ENCODE assay signal across 25 cellular contexts in the genomic region with DNA sequence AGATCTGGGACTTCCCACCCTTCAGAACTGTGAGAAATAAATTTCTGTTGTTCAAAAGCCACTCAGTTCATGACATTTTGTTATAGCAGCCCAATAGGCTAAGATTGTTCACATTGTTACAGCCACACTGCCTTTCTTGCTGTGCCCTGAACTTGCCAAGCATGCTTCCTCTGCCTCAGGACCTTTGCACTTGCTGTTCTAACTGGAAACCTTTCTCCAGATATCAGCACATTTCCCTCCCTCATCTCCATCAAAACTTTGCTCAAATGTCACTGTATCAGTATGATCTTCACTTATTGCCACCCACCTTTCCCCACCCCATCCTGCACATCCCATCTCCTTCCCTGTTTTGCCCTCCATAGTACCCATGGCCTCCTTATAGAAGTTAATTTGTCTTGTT. TPM values are rescaled to one million over a fixed set of nuclear protein-coding genes. Genes with fewer than 3 reads are reported as not detected.
A peak's percentile ranks its signal among the peaks of the same experiment; 100 is the strongest.
DNase-seq lines count a peak whose midpoint lies in the region; ATAC-seq, FAIRE-seq and TF ChIP-seq lines count a peak whose summit lies in the region.
"Had no signal": no experiment of that assay in that cellular context is flagged by ENCODE, and none has a peak within 500 bp of the region (broad histone marks: within the 10 kb centered on the region; RNA-seq: fewer than 3 reads in every experiment).

No MANE protein-coding gene starts in this region.

- intact Hi-C loops in HepG2 (cut with micrococcal nuclease; ENCODE audit: unreplicated experiment): no loop called here
- intact Hi-C loops in breast epithelium (cut with DNase I; ENCODE audit: low total_unique reads): no loop called here

- H3K36me3 ChIP-seq in SJCRH30 (no peaks in the 10 kb centered on the region), HepG2 (replicated peaks in 1 of 2; ENCODE audit: control insufficient read depth in 1 of 2, insufficient read depth in 2 of 2, low read length in 2 of 2) (no peaks in the 10 kb centered on the region; a peak in 1 of 5 replicates), trophoblast cell (ENCODE audit: control insufficient read depth in 1 of 2, insufficient read depth in 2 of 2, low read length in 2 of 2) (no peaks in the 10 kb centered on the region), breast epithelium (no peaks in the 10 kb centered on the region)
- H3K36me3 ChIP-seq: BE2C had no signal

- H3K27me3 ChIP-seq in SJCRH30 (no peaks in the 10 kb centered on the region), HepG2 (ENCODE audit: control insufficient read depth in 1 of 2, insufficient read depth in 2 of 2, low read length in 2 of 2) (no peaks in the 10 kb centered on the region; a peak in 1 of 5 replicates), trophoblast cell (ENCODE audit: insufficient read depth, low read length) (no peaks in the 10 kb centered on the region), breast epithelium (no peaks in the 10 kb centered on the region)
- H3K27me3 ChIP-seq: BE2C; BLaER1 treated with 17β-estradiol and CSF1 and Interleukin-3, amounts not matched to agents 10 nM and 100 nM had no signal

- no TSS peak for BruUV-seq in HepG2 (replicated peaks; lab: Mats Ljungman, UMichigan)

- H3K4me1 ChIP-seq in SJCRH30: peaks cover 34% of the 10 kb centered on the region
- H3K4me1 ChIP-seq in HepG2 (ENCODE audit: insufficient read depth, low read length): peaks cover 41% of the 10 kb centered on the region
- no peaks in the 10 kb centered on the region for H3K4me1 ChIP-seq in trophoblast cell (ENCODE audit: control insufficient read depth in 1 of 2, insufficient read depth in 2 of 2, low read length in 2 of 2)
- H3K4me1 ChIP-seq in breast epithelium: no peaks in the 10 kb centered on the region
- H3K4me1 ChIP-seq: BLaER1 treated with 17β-estradiol and CSF1 and Interleukin-3, amounts not matched to agents 10 nM and 100 nM had no signal

- no peak for ATAC-seq in HepG2
- ATAC-seq: A549, GM12878 had no signal

- H4K8ac ChIP-seq in trophoblast cell (ENCODE audit: low read depth, low read length): no peak overlapping the region

- H3K79me1 ChIP-seq in trophoblast cell (ENCODE audit: low read length): no peaks in the 10 kb centered on the region

- CTCF ChIA-PET in HepG2 (lab: Yijun Ruan, JAX; ENCODE audit: low intra/inter-chr PET ratio, low total read pairs): no interaction called here

- peak overlapping the region; percentile 61 for H3K23ac ChIP-seq in trophoblast cell (ENCODE audit: low read length)

- H3K18ac ChIP-seq in trophoblast cell (ENCODE audit: low read length): no peak overlapping the region

- H2BK5ac ChIP-seq in trophoblast cell (ENCODE audit: low read depth, low read length, poor library complexity): no peak overlapping the region

- TF ChIP-seq POLR2A in HepG2 (IDR thresholded peaks at IDR 0.05; ENCODE audit: insufficient read depth in 1 of 2, low read depth in 2 of 2, low read length in 2 of 2): no peak
- no peak for TF ChIP-seq POLR2A in breast epithelium (IDR thresholded peaks at IDR 0.05)

- in situ Hi-C loops in HepG2 (cut with HindIII; ENCODE audit: extremely low pct_ligation_motif_present, low pct_unique_long_range_greater_than_20kb): loop anchor here (10.0 kb wide), 1 partner anchor 281 kb away; no protein-coding TSS in a partner anchor

- no peak overlapping the region for H2BK12ac ChIP-seq in trophoblast cell (ENCODE audit: low read length)

- H2AFZ ChIP-seq in HepG2 (ENCODE audit: low read length) (no peak overlapping the region), trophoblast cell (ENCODE audit: insufficient read depth, low read length, poor library complexity) (no peak overlapping the region)
- H2AFZ ChIP-seq: GM23248 had no signal

- H3K4me2 ChIP-seq in HepG2 (ENCODE audit: low read depth, low read length) (no peak overlapping the region), trophoblast cell (ENCODE audit: low read length) (no peak overlapping the region)
- H3K4me2 ChIP-seq: A549; BLaER1 treated with 17β-estradiol and CSF1 and Interleukin-3, amounts not matched to agents 10 nM and 100 nM had no signal

- no peak for DNase-seq in SJCRH30
- DNase-seq in HepG2 (ENCODE audit: low spot score): no peak
- DNase-seq in trophoblast cell: no peak
- no peak for DNase-seq in breast epithelium (ENCODE audit: low spot score in 2 of 2)
- no peak for DNase-seq in NCI-H128 (lab: John Stamatoyannopoulos, UW; ENCODE audit: unreplicated experiment)
- no peak for DNase-seq in GM10266 (ENCODE audit: extremely low spot score)
- DNase-seq in activated CD4-positive, alpha-beta T cell treated with anti-CD3 and anti-CD28 coated beads for 1 hour: no peak
- DNase-seq: 8988T; ACHN; AML-193; BE2C; Calu3; CD4-positive, alpha-beta T cell; CD8-positive, alpha-beta memory T cell; DMS53; GF-D8; GM23248; H7; HCEC 1CT had no signal

- no peak for TF ChIP-seq RAD21 in HepG2 (CRISPR knock-in tag; IDR thresholded peaks at IDR 0.05)

- H3K4me3 ChIP-seq in SJCRH30: no peak overlapping the region
- no peak overlapping the region for H3K4me3 ChIP-seq in HepG2 (replicated peaks in 1 of 3; ENCODE audit: insufficient read depth in 1 of 3, low read depth in 2 of 3, low read length in 3 of 3)
- H3K4me3 ChIP-seq in trophoblast cell (ENCODE audit: low read depth, low read length): no peak overlapping the region
- H3K4me3 ChIP-seq in breast epithelium: no peak overlapping the region
- H3K4me3 ChIP-seq: A549; BLaER1 treated with 17β-estradiol and CSF1 and Interleukin-3, amounts not matched to agents 10 nM and 100 nM; GM12878; GM23248 had no signal

- H4K12ac ChIP-seq in trophoblast cell (ENCODE audit: low read depth, low read length): no peak overlapping the region

- H2AK5ac ChIP-seq in trophoblast cell (ENCODE audit: low read length): no peak overlapping the region

- TF ChIP-seq EP300 in HepG2 (IDR thresholded peaks at IDR 0.05; ENCODE audit: low read depth in 2 of 2, low read length in 2 of 2): no peak
- no peak for TF ChIP-seq EP300 in HepG2 (CRISPR knock-in tag; IDR thresholded peaks at IDR 0.05; ENCODE audit: borderline replicate concordance)

- 0 out of 2 replicates have a peak, but pooled peaks cover 3% of the 10 kb centered on the region for H3K9me3 ChIP-seq in SJCRH30 (replicated peaks)
- H3K9me3 ChIP-seq in HepG2 (ENCODE audit: low read length): no peaks in the 10 kb centered on the region
- no peaks in the 10 kb centered on the region for H3K9me3 ChIP-seq in trophoblast cell (ENCODE audit: insufficient read depth, low read depth, low read length)
- H3K9me3 ChIP-seq in breast epithelium: no peaks in the 10 kb centered on the region
- H3K9me3 ChIP-seq: A549; BE2C; BLaER1 treated with 17β-estradiol and CSF1 and Interleukin-3, amounts not matched to agents 10 nM and 100 nM had no signal

- H2BK120ac ChIP-seq in trophoblast cell (ENCODE audit: insufficient read depth, low read length, poor library complexity): no peak overlapping the region

- H3K27ac ChIP-seq in 22Rv1: peak overlapping the region; percentile 29; the same call in 1 of the 2 replicates
- H3K27ac ChIP-seq in SJCRH30: peak overlapping the region; percentile 64
- H3K27ac ChIP-seq in HepG2 (ENCODE audit: extremely low read length, insufficient read depth, low read length): no peak overlapping the region
- H3K27ac ChIP-seq in trophoblast cell (ENCODE audit: low read depth, low read length): no peak overlapping the region
- H3K27ac ChIP-seq in breast epithelium: no peak overlapping the region
- H3K27ac ChIP-seq: A549; BLaER1 treated with 17β-estradiol and CSF1 and Interleukin-3, amounts not matched to agents 10 nM and 100 nM; GM23248 had no signal

- FAIRE-seq in HepG2 (lab: Jason Lieb, UNC): no peak
- FAIRE-seq: A549, GM12878, GM19239, H1 had no signal

- H3K79me2 ChIP-seq in HepG2 (ENCODE audit: insufficient read depth, low read length) (no peaks in the 10 kb centered on the region), trophoblast cell (ENCODE audit: control insufficient read depth, insufficient read depth, low read length, poor library complexity) (no peaks in the 10 kb centered on the region)

- no peaks in the 10 kb centered on the region for H4K20me1 ChIP-seq in HepG2 (ENCODE audit: insufficient read depth, low read length)
- H4K20me1 ChIP-seq: BLaER1 treated with 17β-estradiol and CSF1 and Interleukin-3, amounts not matched to agents 10 nM and 100 nM had no signal

- no peak overlapping the region for H4K91ac ChIP-seq in trophoblast cell (ENCODE audit: low read depth, low read length)

- no peak overlapping the region for H3K4ac ChIP-seq in trophoblast cell (ENCODE audit: low read depth, low read length)

- H3K14ac ChIP-seq in trophoblast cell (ENCODE audit: low read length): no peak overlapping the region

- TF ChIP-seq CTCF in 22Rv1 (IDR thresholded peaks at IDR 0.05) (no peak), HepG2 (CRISPR knock-in tag; IDR thresholded peaks at IDR 0.05) (no peak), breast epithelium (IDR thresholded peaks at IDR 0.05) (no peak), GM10266 (IDR thresholded peaks at IDR 0.05; ENCODE audit: control insufficient read depth, insufficient read depth, low read depth, missing control alignments) (no peak)

- H3K9ac ChIP-seq in HepG2 (ENCODE audit: insufficient read depth, low read depth, low read length): no peak overlapping the region
- no peak overlapping the region for H3K9ac ChIP-seq in trophoblast cell (ENCODE audit: low read length)
- H3K9ac ChIP-seq: BLaER1 treated with 17β-estradiol and CSF1 and Interleukin-3, amounts not matched to agents 10 nM and 100 nM; GM23248 had no signal

- POLR2A ChIA-PET in HepG2 (lab: Yijun Ruan, JAX): no interaction called here

RNA-seq across cellular contexts. Expression of gene MFSD6, which starts 32.1 kb away (rescaled TPM):
- 14.4 TPM in 2 replicates for total RNA-seq in SJCRH30 (2014; rRNA removed; shearing (Covaris generic))
- total RNA-seq in HepG2 (2016; rRNA removed; fragmentation: Illumina TruSeq; extraction: Trizol): 0.59 and 1.4 TPM in 2 replicates
- total RNA-seq in HepG2 (2016; cell fraction: cytosol; rRNA removed; fragmentation: Illumina TruSeq; extraction: Trizol; ENCODE audit: low read depth): 0.09 and 0.10 TPM in 2 replicates
- 0.77 and 1.3 TPM in 2 replicates for total RNA-seq in HepG2 (2016; cell fraction: insoluble cytoplasmic fraction; rRNA removed; fragmentation: Illumina TruSeq; extraction: Trizol)
- 0.45 and 0.59 TPM in 2 replicates for total RNA-seq in HepG2 (2016; cell fraction: membrane; rRNA removed; fragmentation: Illumina TruSeq; extraction: Trizol)
- total RNA-seq in HepG2 (2016; cell fraction: nucleus; rRNA removed; fragmentation: Illumina TruSeq; extraction: Trizol): 1.6 and 1.7 TPM in 2 replicates
- polyA plus RNA-seq in HepG2 (2011; rRNA removed): 0.71 and 0.92 TPM in 2 replicates
- polyA plus RNA-seq in HepG2 (2011; cell fraction: cytosol; rRNA removed): 0.88 and 0.89 TPM in 2 replicates
- 0.47 and 0.69 TPM in 2 replicates for polyA plus RNA-seq in HepG2 (2011; cell fraction: nucleus; rRNA removed)
- polyA plus RNA-seq in HepG2 (2012): 1.4 and 1.9 TPM in 2 replicates
- 0.06 and 0.28 TPM in 2 replicates for polyA plus RNA-seq in HepG2 (2016; cell fraction: cytosol; fragmentation: Illumina TruSeq; extraction: Trizol; ENCODE audit: low read depth)
- polyA plus RNA-seq in HepG2 (2016; cell fraction: insoluble cytoplasmic fraction; fragmentation: Illumina TruSeq; extraction: Trizol; ENCODE audit: low read depth): 0.70 and 0.86 TPM in 2 replicates
- polyA plus RNA-seq in HepG2 (2016; cell fraction: membrane; fragmentation: Illumina TruSeq; extraction: Trizol; ENCODE audit: low read depth): 0.20 and 0.27 TPM in 2 replicates
- 1.6 and 1.9 TPM in 2 replicates for polyA plus RNA-seq in HepG2 (2016; cell fraction: nucleus; fragmentation: Illumina TruSeq; extraction: Trizol; ENCODE audit: insufficient read depth, low read depth)
- polyA minus RNA-seq in HepG2 (2011; rRNA and poly(A)+ RNA removed; ENCODE audit: low replicate concordance): 0.90 and 8.2 TPM in 2 replicates
- 1.8 and 2.0 TPM in 2 replicates for polyA minus RNA-seq in HepG2 (2011; cell fraction: cytosol; rRNA and poly(A)+ RNA removed)
- polyA minus RNA-seq in HepG2 (2011; cell fraction: nucleus; rRNA and poly(A)+ RNA removed): 2.7 and 5.1 TPM in 2 replicates
- polyA plus RNA-seq in trophoblast cell (2013): 7.2 and 8.1 TPM in 2 replicates
- total RNA-seq in breast epithelium: 100 to 1,000 TPM in 1 of 3 donors, 10 to 100 TPM in 2; 52.0 to 180 (median 92.4) TPM

RNA-seq across cellular contexts. Expression of gene INPP1, which starts 32.7 kb away (rescaled TPM):
- 27.2 and 35.0 TPM in 2 replicates for total RNA-seq in SJCRH30 (2014; rRNA removed; shearing (Covaris generic))
- total RNA-seq in HepG2 (2016; rRNA removed; fragmentation: Illumina TruSeq; extraction: Trizol): 13.3 and 15.2 TPM in 2 replicates
- 6.0 and 8.5 TPM in 2 replicates for total RNA-seq in HepG2 (2016; cell fraction: cytosol; rRNA removed; fragmentation: Illumina TruSeq; extraction: Trizol; ENCODE audit: low read depth)
- 11.4 and 14.0 TPM in 2 replicates for total RNA-seq in HepG2 (2016; cell fraction: insoluble cytoplasmic fraction; rRNA removed; fragmentation: Illumina TruSeq; extraction: Trizol)
- 12.0 and 14.5 TPM in 2 replicates for total RNA-seq in HepG2 (2016; cell fraction: membrane; rRNA removed; fragmentation: Illumina TruSeq; extraction: Trizol)
- total RNA-seq in HepG2 (2016; cell fraction: nucleus; rRNA removed; fragmentation: Illumina TruSeq; extraction: Trizol): 6.6 and 8.8 TPM in 2 replicates
- polyA plus RNA-seq in HepG2 (2011; rRNA removed): 10.0 and 10.5 TPM in 2 replicates
- polyA plus RNA-seq in HepG2 (2011; cell fraction: cytosol; rRNA removed): 5.7 and 7.3 TPM in 2 replicates
- polyA plus RNA-seq in HepG2 (2011; cell fraction: nucleus; rRNA removed): 10.0 and 11.1 TPM in 2 replicates
- 23.9 and 28.9 TPM in 2 replicates for polyA plus RNA-seq in HepG2 (2012)
- 7.9 and 9.4 TPM in 2 replicates for polyA plus RNA-seq in HepG2 (2016; cell fraction: cytosol; fragmentation: Illumina TruSeq; extraction: Trizol; ENCODE audit: low read depth)
- 18.0 and 18.7 TPM in 2 replicates for polyA plus RNA-seq in HepG2 (2016; cell fraction: insoluble cytoplasmic fraction; fragmentation: Illumina TruSeq; extraction: Trizol; ENCODE audit: low read depth)
- polyA plus RNA-seq in HepG2 (2016; cell fraction: membrane; fragmentation: Illumina TruSeq; extraction: Trizol; ENCODE audit: low read depth): 12.1 and 13.1 TPM in 2 replicates
- 22.8 and 23.1 TPM in 2 replicates for polyA plus RNA-seq in HepG2 (2016; cell fraction: nucleus; fragmentation: Illumina TruSeq; extraction: Trizol; ENCODE audit: insufficient read depth, low read depth)
- 4.8 and 5.3 TPM in 2 replicates for polyA minus RNA-seq in HepG2 (2011; rRNA and poly(A)+ RNA removed; ENCODE audit: low replicate concordance)
- 8.2 and 11.3 TPM in 2 replicates for polyA minus RNA-seq in HepG2 (2011; cell fraction: cytosol; rRNA and poly(A)+ RNA removed)
- 8.2 and 8.7 TPM in 2 replicates for polyA minus RNA-seq in HepG2 (2011; cell fraction: nucleus; rRNA and poly(A)+ RNA removed)
- polyA plus RNA-seq in trophoblast cell (2013): 4.0 and 4.1 TPM in 2 replicates
- total RNA-seq in breast epithelium: 10 to 100 TPM in 2 of 3 donors, 1 to 10 TPM in 1; 7.4 to 24.3 (median 15.5) TPM

RNA-seq across cellular contexts. Expression of gene HIBCH, which starts 56.5 kb away (rescaled TPM):
- total RNA-seq in SJCRH30 (2014; rRNA removed; shearing (Covaris generic)): 58.7 and 70.9 TPM in 2 replicates
- 49.5 and 67.0 TPM in 2 replicates for total RNA-seq in HepG2 (2016; rRNA removed; fragmentation: Illumina TruSeq; extraction: Trizol)
- 9.9 and 10.7 TPM in 2 replicates for total RNA-seq in HepG2 (2016; cell fraction: cytosol; rRNA removed; fragmentation: Illumina TruSeq; extraction: Trizol; ENCODE audit: low read depth)
- 46.9 and 68.2 TPM in 2 replicates for total RNA-seq in HepG2 (2016; cell fraction: insoluble cytoplasmic fraction; rRNA removed; fragmentation: Illumina TruSeq; extraction: Trizol)
- 11.0 and 12.8 TPM in 2 replicates for total RNA-seq in HepG2 (2016; cell fraction: membrane; rRNA removed; fragmentation: Illumina TruSeq; extraction: Trizol)
- 64.0 and 64.7 TPM in 2 replicates for total RNA-seq in HepG2 (2016; cell fraction: nucleus; rRNA removed; fragmentation: Illumina TruSeq; extraction: Trizol)
- 17.8 and 18.8 TPM in 2 replicates for polyA plus RNA-seq in HepG2 (2011; rRNA removed)
- 6.4 and 8.3 TPM in 2 replicates for polyA plus RNA-seq in HepG2 (2011; cell fraction: cytosol; rRNA removed)
- 14.6 and 25.8 TPM in 2 replicates for polyA plus RNA-seq in HepG2 (2011; cell fraction: nucleus; rRNA removed)
- polyA plus RNA-seq in HepG2 (2012): 27.5 and 40.7 TPM in 2 replicates
- polyA plus RNA-seq in HepG2 (2016; cell fraction: cytosol; fragmentation: Illumina TruSeq; extraction: Trizol; ENCODE audit: low read depth): 6.9 and 7.7 TPM in 2 replicates
- polyA plus RNA-seq in HepG2 (2016; cell fraction: insoluble cytoplasmic fraction; fragmentation: Illumina TruSeq; extraction: Trizol; ENCODE audit: low read depth): 63.7 and 68.2 TPM in 2 replicates
- 9.3 and 9.4 TPM in 2 replicates for polyA plus RNA-seq in HepG2 (2016; cell fraction: membrane; fragmentation: Illumina TruSeq; extraction: Trizol; ENCODE audit: low read depth)
- 45.2 and 47.6 TPM in 2 replicates for polyA plus RNA-seq in HepG2 (2016; cell fraction: nucleus; fragmentation: Illumina TruSeq; extraction: Trizol; ENCODE audit: insufficient read depth, low read depth)
- 6.3 and 18.5 TPM in 2 replicates for polyA minus RNA-seq in HepG2 (2011; rRNA and poly(A)+ RNA removed; ENCODE audit: low replicate concordance)
- polyA minus RNA-seq in HepG2 (2011; cell fraction: cytosol; rRNA and poly(A)+ RNA removed): 8.9 and 9.9 TPM in 2 replicates
- 88.3 and 98.2 TPM in 2 replicates for polyA minus RNA-seq in HepG2 (2011; cell fraction: nucleus; rRNA and poly(A)+ RNA removed)
- polyA plus RNA-seq in trophoblast cell (2013): 12.8 and 12.9 TPM in 2 replicates
- 10 to 100 TPM; 22.2 to 31.8 (median 22.9) TPM for total RNA-seq in breast epithelium

Comparison
In these comparisons a context has a peak if more than half of its experiments do, and no peak if none do; other contexts are left out.
1. H3K27ac ChIP-seq: peak in 22Rv1 (single experiment) and SJCRH30 (single experiment); none in HepG2 (single experiment), trophoblast cell (single experiment) and breast epithelium (0 of 2).